8 cellular contexts compared by ENCODE assay signal in genomic region chr6:11460837-11461661, GRCh38.
DNase-seq lines count a peak whose midpoint lies in the region; ATAC-seq and TF ChIP-seq lines count a peak whose summit lies in the region.

No MANE protein-coding gene starts in this region.

- no peaks in the 10 kb centered on the region for H3K27me3 Mint-ChIP-seq in activated CD8-positive, alpha-beta memory T cell treated with anti-CD3 and anti-CD28 coated beads, Interleukin-2, amount 10 ng/mL, durations not matched to agents 7 days and 5 days
- H3K27me3 Mint-ChIP-seq in H9 (ENCODE audit: low read depth) = peaks cover 4% of the 10 kb centered on the region; the same call in 1 of the 2 replicates

- peak overlapping the region in 8 of 11 experiments; percentile 53 to 81 (median 70); a peak in 12 of 22 replicates for H3K27ac ChIP-seq in BLaER1 treated with 17β-estradiol and CSF1 and Interleukin-3, amounts not matched to agents 10 nM and 100 nM
- H3K27ac ChIP-seq in OCI-LY1 (ENCODE audit: low read depth, low read length, poor library complexity, severe bottlenecking) = peak overlapping the region; percentile 93
- H3K27ac ChIP-seq in H9 (ENCODE audit: insufficient read length, low read depth, low read length) = no peak overlapping the region

- no peak overlapping the region for H3K4me3 ChIP-seq in BLaER1 treated with 17β-estradiol and CSF1 and Interleukin-3, amounts not matched to agents 10 nM and 100 nM
- peak overlapping the region; percentile 29 for H3K4me3 ChIP-seq in OCI-LY1 (ENCODE audit: low read depth, low read length, poor library complexity, severe bottlenecking)

- peaks cover 0 to 31% (median 11%) of the 10 kb centered on the region in 11 experiments; a peak in 15 of 22 replicates for H3K9me3 ChIP-seq in BLaER1 treated with 17β-estradiol and CSF1 and Interleukin-3, amounts not matched to agents 10 nM and 100 nM (replicated peaks in 1 of 11)
- no peaks in the 10 kb centered on the region for H3K9me3 ChIP-seq in OCI-LY1 (ENCODE audit: low read length)
- no peaks in the 10 kb centered on the region for H3K9me3 ChIP-seq in H9 (ENCODE audit: control insufficient read depth, low read depth, low read length)

- no peak overlapping the region for H2BK20ac ChIP-seq in H9 (ENCODE audit: low read depth, low read length, poor library complexity, severe bottlenecking)

- peaks cover 19% of the 10 kb centered on the region for H3K4me1 Mint-ChIP-seq in activated CD8-positive, alpha-beta memory T cell treated with anti-CD3 and anti-CD28 coated beads, Interleukin-2, amount 10 ng/mL, durations not matched to agents 7 days and 5 days
- no peaks in the 10 kb centered on the region for H3K4me1 Mint-ChIP-seq in H9

- H3K23me2 ChIP-seq in H9 (ENCODE audit: insufficient read length, low read depth, low read length, poor library complexity, severe bottlenecking) = no peaks in the 10 kb centered on the region

- no peaks in the 10 kb centered on the region for H3K9me3 Mint-ChIP-seq in activated CD8-positive, alpha-beta memory T cell treated with anti-CD3 and anti-CD28 coated beads, Interleukin-2, amount 10 ng/mL, durations not matched to agents 7 days and 5 days (ENCODE audit: low read depth)
- peaks cover 0 to 4% of the 10 kb centered on the region in 2 experiments; a peak in 4 of 5 replicates for H3K9me3 Mint-ChIP-seq in H9

- H2BK120ac ChIP-seq in H9 (ENCODE audit: low read depth, low read length, poor library complexity, severe bottlenecking) = no peak overlapping the region

- no peak overlapping the region for H3K4ac ChIP-seq in H9 (ENCODE audit: low read depth, low read length)

- peaks cover 1% of the 10 kb centered on the region for H3K36me3 Mint-ChIP-seq in activated CD8-positive, alpha-beta memory T cell treated with anti-CD3 and anti-CD28 coated beads, Interleukin-2, amount 10 ng/mL, durations not matched to agents 7 days and 5 days
- no peaks in the 10 kb centered on the region; a peak in 1 of 7 replicates for H3K36me3 Mint-ChIP-seq in H9 (ENCODE audit: insufficient read depth in 1 of 3, low read depth in 3 of 3)

- no peak overlapping the region for H2BK5ac ChIP-seq in H9 (ENCODE audit: insufficient read length, low read length)

- H3K4me2 ChIP-seq in BLaER1 treated with 17β-estradiol and CSF1 and Interleukin-3, amounts not matched to agents 10 nM and 100 nM = peak overlapping the region; percentile 62 to 88 (median 75); a peak in 20 of 22 replicates
- H3K4me2 ChIP-seq in OCI-LY1 (ENCODE audit: low read length) = peak overlapping the region; percentile 49
- H3K4me2 ChIP-seq in H9 (ENCODE audit: insufficient read depth, insufficient read length, low read length) = no peak overlapping the region

- H3K79me1 ChIP-seq in H9 (ENCODE audit: insufficient read depth, low read depth, low read length, poor library complexity, severe bottlenecking) = no peaks in the 10 kb centered on the region

- H3K27ac Mint-ChIP-seq in activated CD8-positive, alpha-beta memory T cell treated with anti-CD3 and anti-CD28 coated beads, Interleukin-2, amount 10 ng/mL, durations not matched to agents 7 days and 5 days = no peak overlapping the region
- H3K27ac Mint-ChIP-seq in H9 = no peak overlapping the region; a peak in 1 of 7 replicates

- H3K56ac ChIP-seq in H9 (ENCODE audit: insufficient read length, low read depth, low read length) = no peak overlapping the region

- no peaks in the 10 kb centered on the region for H3K9me2 ChIP-seq in OCI-LY1 (ENCODE audit: low read depth, low read length)

- no peak overlapping the region for H3T11ph ChIP-seq in H9 (ENCODE audit: low read length)

- no peak overlapping the region for H2AK5ac ChIP-seq in H9 (ENCODE audit: insufficient read length, low read length)

- H4K5ac ChIP-seq in H9 (ENCODE audit: insufficient read length, low read depth, low read length) = no peak overlapping the region

- H3K23ac ChIP-seq in H9 (ENCODE audit: insufficient read length, low read depth, low read length) = no peak overlapping the region

- no peak overlapping the region for H3K4me3 Mint-ChIP-seq in activated CD8-positive, alpha-beta memory T cell treated with anti-CD3 and anti-CD28 coated beads, Interleukin-2, amount 10 ng/mL, durations not matched to agents 7 days and 5 days
- H3K4me3 Mint-ChIP-seq in H9 = no peak overlapping the region

- H3K9ac ChIP-seq in BLaER1 treated with 17β-estradiol and CSF1 and Interleukin-3, amounts not matched to agents 10 nM and 100 nM = 0 out of 22 replicates have a peak overlapping the region, but pooled peaks of 1 of the 11 experiments have one; percentile 57
- H3K9ac ChIP-seq in OCI-LY1 (ENCODE audit: low read length) (no peak overlapping the region), H9 (ENCODE audit: extremely low read depth, insufficient read length, low read length) (no peak overlapping the region)

- H3K79me2 ChIP-seq in OCI-LY1 (ENCODE audit: insufficient read depth, low read length) (no peaks in the 10 kb centered on the region), H9 (ENCODE audit: insufficient read depth, low read length) (no peaks in the 10 kb centered on the region)

- H3F3A ChIP-seq in OCI-LY1 (ENCODE audit: insufficient read depth, low read length) = no peaks in the 10 kb centered on the region

- H2AFZ ChIP-seq in OCI-LY1 (ENCODE audit: low read length) (no peak overlapping the region), H9 (ENCODE audit: low read length) (no peak overlapping the region)

- CTCF ChIA-PET in activated CD8-positive, alpha-beta memory T cell treated with anti-CD3 and anti-CD28 coated beads, Interleukin-2, amount 10 ng/mL, durations not matched to agents 7 days and 5 days (lab: Charles Lee) = interaction anchor here (1.0 to 1.9 kb wide), 2 partner anchors 289 to 317 kb away, joined by 3 to 4 read pairs; no protein-coding TSS in a partner anchor

- DNase-seq in KG1 (lab: John Stamatoyannopoulos, UW) = no peak
- DNase-seq in activated CD8-positive, alpha-beta memory T cell treated with anti-CD3 and anti-CD28 coated beads, Interleukin-2, amount 10 ng/mL, durations not matched to agents 7 days and 5 days = no peak
- DNase-seq in activated CD8-positive, alpha-beta memory T cell treated with anti-CD3 and anti-CD28 coated beads, Interleukin-2, amount 50 U/mL, for 48 hours = no peak
- no peak for DNase-seq in H9

- no peaks in the 10 kb centered on the region for H4K20me1 ChIP-seq in BLaER1 treated with 17β-estradiol and CSF1 and Interleukin-3, amounts not matched to agents 10 nM and 100 nM
- H4K20me1 ChIP-seq in OCI-LY1 (ENCODE audit: insufficient read depth, low read length) (no peaks in the 10 kb centered on the region), H9 (ENCODE audit: control insufficient read depth, insufficient read depth, insufficient read length) (no peaks in the 10 kb centered on the region)

- H3K27me3 ChIP-seq in BLaER1 treated with 17β-estradiol and CSF1 and Interleukin-3, amounts not matched to agents 10 nM and 100 nM = no peaks in the 10 kb centered on the region
- H3K27me3 ChIP-seq in OCI-LY1 (ENCODE audit: insufficient read depth, low read length) (no peaks in the 10 kb centered on the region), H9 (ENCODE audit: insufficient read depth, low read length) (no peaks in the 10 kb centered on the region)

- H4K8ac ChIP-seq in H9 (replicated peaks; ENCODE audit: insufficient read length, low read depth, low read length) = no peak overlapping the region

- TF ChIP-seq CTCF in OCI-LY1 (IDR thresholded peaks at IDR 0.05; ENCODE audit: low read length) (no peak), H9 (conservative IDR thresholded peaks at IDR 0.05) (no peak)

- H3K4me1 ChIP-seq in BLaER1 treated with 17β-estradiol and CSF1 and Interleukin-3, amounts not matched to agents 10 nM and 100 nM = peaks cover 32 to 57% (median 37%) of the 10 kb centered on the region in 10 experiments
- H3K4me1 ChIP-seq in OCI-LY1 (ENCODE audit: insufficient read depth, low read length, severe bottlenecking) = peaks cover 42% of the 10 kb centered on the region
- no peaks in the 10 kb centered on the region for H3K4me1 ChIP-seq in H9 (ENCODE audit: insufficient read depth, low read length)

- H3K14ac ChIP-seq in H9 (ENCODE audit: insufficient read depth, low read length) = no peak overlapping the region

- H3K18ac ChIP-seq in H9 (ENCODE audit: insufficient read length, low read depth, low read length) = no peak overlapping the region

- no peak overlapping the region for H4K91ac ChIP-seq in H9 (ENCODE audit: insufficient read length, low read depth, low read length)

- WGBS in H9 (ENCODE audit: extremely low coverage, insufficient read length, low lambda C conversion rate) = no CpG with 5 or more reads among the region's 7 CpGs

- no peaks in the 10 kb centered on the region for H3K36me3 ChIP-seq in BLaER1 treated with 17β-estradiol and CSF1 and Interleukin-3, amounts not matched to agents 10 nM and 100 nM
- H3K36me3 ChIP-seq in OCI-LY1 (ENCODE audit: insufficient read depth, low read length) = no peaks in the 10 kb centered on the region

- no peak overlapping the region for H2BK12ac ChIP-seq in H9 (ENCODE audit: insufficient read length, low read depth, low read length)

- no peak overlapping the region for H2BK15ac ChIP-seq in H9 (ENCODE audit: low read depth, low read length)

- ATAC-seq in GM18909 (IDR thresholded peaks at IDR 0.05; ENCODE audit: poor library complexity, unreplicated experiment) (peak; percentile 78), HG02938 (IDR thresholded peaks at IDR 0.05; ENCODE audit: unreplicated experiment) (peak; percentile 81)
- no peak for ATAC-seq in activated CD8-positive, alpha-beta memory T cell treated with anti-CD3 and anti-CD28 coated beads, Interleukin-2, amount 10 ng/mL, durations not matched to agents 7 days and 5 days
